In the genomic region with DNA sequence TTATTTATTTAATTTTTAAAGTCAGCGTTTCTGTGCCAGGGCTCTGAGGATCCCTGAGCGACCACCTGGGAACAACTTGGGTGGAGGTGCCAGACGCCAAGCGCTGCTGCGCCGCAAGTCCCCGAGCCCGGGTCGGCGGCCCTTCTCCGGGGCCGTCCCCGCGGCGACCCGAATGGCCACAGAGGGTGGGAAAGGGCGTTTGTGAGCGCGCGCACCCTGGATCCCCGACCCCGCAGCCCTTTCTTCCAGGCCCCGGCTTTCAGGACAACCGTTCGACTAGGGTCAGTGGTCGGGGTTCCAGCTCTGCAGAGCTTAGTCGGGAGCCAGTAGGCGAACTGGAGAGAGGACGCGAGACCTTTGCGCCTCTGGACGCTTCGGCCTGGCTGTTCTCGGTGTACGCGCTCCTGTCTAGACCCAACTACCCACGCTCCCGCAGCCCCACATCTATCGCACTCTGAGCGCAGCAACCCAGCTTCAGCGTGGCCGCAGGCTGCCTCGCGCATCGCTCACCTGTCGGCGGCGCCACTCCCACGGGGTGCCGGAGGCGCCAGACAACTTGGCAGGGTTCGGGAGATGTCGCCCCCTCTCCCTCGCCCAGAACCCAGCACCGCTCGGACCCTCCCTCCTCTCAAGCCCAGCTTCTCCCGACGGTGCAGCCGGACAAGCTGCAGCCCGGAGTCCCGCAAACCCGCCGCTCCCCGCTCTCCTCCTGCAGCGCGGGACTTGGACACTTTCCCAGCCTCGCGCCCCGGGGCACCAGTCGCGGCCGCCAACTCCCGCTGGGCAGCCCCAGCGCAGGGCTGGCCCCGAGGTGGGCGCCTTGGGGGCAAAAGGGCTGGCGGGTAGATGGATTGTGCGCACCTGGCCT, we compare ENCODE assay signal across 8 cellular contexts. TPM values are rescaled to one million over a fixed set of nuclear protein-coding genes. Genes with fewer than 3 reads are reported as not detected.
A peak's percentile ranks its signal among the peaks of the same experiment; 100 is the strongest.
DNase-seq lines count a peak whose midpoint lies in the region; ATAC-seq and TF ChIP-seq lines count a peak whose summit lies in the region.
"Had no signal": no experiment of that assay in that cellular context is flagged by ENCODE, and none has a peak within 500 bp of the region (broad histone marks: within the 10 kb centered on the region; RNA-seq: fewer than 3 reads in every experiment).

No MANE protein-coding gene starts in this region.

- 2% methylated on average over 73 of the region's 78 CpGs for WGBS in smooth muscle cell (ENCODE audit: low lambda C conversion rate)

- peak; percentile 25 for ATAC-seq in HG02759 (IDR thresholded peaks at IDR 0.05; ENCODE audit: unreplicated experiment)
- ATAC-seq in GM19467 (IDR thresholded peaks at IDR 0.05; ENCODE audit: unreplicated experiment), result no peak
- no peak for ATAC-seq in stimulated activated naive B cell treated with anti-CD40 and anti-IgM and Interleukin-4, amounts not matched to agents 10 μg/mL and 1 μg/mL and 100 μg/mL, for 72 hours (replicated peaks)
- ATAC-seq in naive thymus-derived CD8-positive, alpha-beta T cell, result no peak

- H3K4me1 ChIP-seq in iPS-15b (ENCODE audit: control insufficient read depth, insufficient read depth, low read length), result no peaks in the 10 kb centered on the region
- peaks cover 19% of the 10 kb centered on the region for H3K4me1 ChIP-seq in smooth muscle cell (ENCODE audit: low read depth)

- POLR2A ChIA-PET in naive thymus-derived CD8-positive, alpha-beta T cell (lab: Charles Lee), result no interaction called here

- DNase-seq in smooth muscle cell (lab: John Stamatoyannopoulos, UW; ENCODE audit: unreplicated experiment), result no peak
- DNase-seq in stimulated activated naive B cell treated with anti-CD40 and anti-IgM and Interleukin-4, amounts not matched to agents 10 μg/mL and 1 μg/mL and 100 μg/mL, for 72 hours, result no peak
- no peak for DNase-seq in naive thymus-derived CD8-positive, alpha-beta T cell

- H3K4me3 ChIP-seq in WI38 (ENCODE audit: low read depth, low read length) (peak overlapping the region; percentile 82), iPS-15b (ENCODE audit: low read depth, low read length) (peak overlapping the region; percentile 73), smooth muscle cell (peak overlapping the region; percentile 54)

- peaks cover 4 to 13% of the 10 kb centered on the region in 2 donors for H3K4me1 Mint-ChIP-seq in stimulated activated naive B cell treated with anti-CD40 and anti-IgM and Interleukin-4, amounts not matched to agents 10 μg/mL and 1 μg/mL and 100 μg/mL, for 72 hours
- peaks cover 0 to 7% (median 2%) of the 10 kb centered on the region in 4 donors for H3K4me1 Mint-ChIP-seq in naive thymus-derived CD8-positive, alpha-beta T cell

- H3K36me3 Mint-ChIP-seq in stimulated activated naive B cell treated with anti-CD40 and anti-IgM and Interleukin-4, amounts not matched to agents 10 μg/mL and 1 μg/mL and 100 μg/mL, for 72 hours, result peaks cover 2 to 5% of the 10 kb centered on the region in 2 donors
- H3K36me3 Mint-ChIP-seq in naive thymus-derived CD8-positive, alpha-beta T cell, result peaks cover 0 to 4% (median 0%) of the 10 kb centered on the region in 3 donors

- H3K27me3 ChIP-seq in iPS-15b (ENCODE audit: control insufficient read depth, insufficient read depth, low read length) (peaks cover 58% of the 10 kb centered on the region), smooth muscle cell (ENCODE audit: low read depth) (peaks cover 57% of the 10 kb centered on the region)

- no peaks in the 10 kb centered on the region for H3K79me2 ChIP-seq in smooth muscle cell (ENCODE audit: low read depth)

- H3K9me3 ChIP-seq in iPS-15b (ENCODE audit: control insufficient read depth, insufficient read depth, low read length) (no peaks in the 10 kb centered on the region), smooth muscle cell (replicated peaks; ENCODE audit: low read depth) (no peaks in the 10 kb centered on the region)

- H3K36me3 ChIP-seq in iPS-15b (ENCODE audit: control insufficient read depth, insufficient read depth, low read length), result no peaks in the 10 kb centered on the region
- H3K36me3 ChIP-seq in smooth muscle cell (ENCODE audit: low read depth), result no peaks in the 10 kb centered on the region

- TF ChIP-seq CTCF in WI38 (IDR thresholded peaks at IDR 0.05; ENCODE audit: low read depth, low read length) (no peak), smooth muscle cell (IDR thresholded peaks at IDR 0.05; ENCODE audit: borderline replicate concordance, insufficient read depth, poor library complexity, severe bottlenecking) (no peak)

- no peak overlapping the region for H3K27ac ChIP-seq in smooth muscle cell (ENCODE audit: low read depth)

- H3K4me2 ChIP-seq in smooth muscle cell, result peak overlapping the region; percentile 97

- H3K27me3 Mint-ChIP-seq in stimulated activated naive B cell treated with anti-CD40 and anti-IgM and Interleukin-4, amounts not matched to agents 10 μg/mL and 1 μg/mL and 100 μg/mL, for 72 hours, result peaks cover 31 to 58% of the 10 kb centered on the region in 2 donors
- H3K27me3 Mint-ChIP-seq in naive thymus-derived CD8-positive, alpha-beta T cell, result peaks cover 14 to 68% (median 34%) of the 10 kb centered on the region in 5 donors

- H3K9me3 Mint-ChIP-seq in stimulated activated naive B cell treated with anti-CD40 and anti-IgM and Interleukin-4, amounts not matched to agents 10 μg/mL and 1 μg/mL and 100 μg/mL, for 72 hours, result no peaks in the 10 kb centered on the region
- H3K9me3 Mint-ChIP-seq in naive thymus-derived CD8-positive, alpha-beta T cell, result peaks cover 0 to 3% (median 0%) of the 10 kb centered on the region in 9 donors

- no peak overlapping the region for H3K9ac ChIP-seq in iPS-15b (ENCODE audit: low read depth, low read length)
- no peak overlapping the region for H3K9ac ChIP-seq in smooth muscle cell (ENCODE audit: low read depth)

- H3F3A ChIP-seq in smooth muscle cell (ENCODE audit: low read depth), result no peaks in the 10 kb centered on the region

- H4K20me1 ChIP-seq in smooth muscle cell (ENCODE audit: low read depth), result no peaks in the 10 kb centered on the region

- no peak overlapping the region for H3K27ac Mint-ChIP-seq in stimulated activated naive B cell treated with anti-CD40 and anti-IgM and Interleukin-4, amounts not matched to agents 10 μg/mL and 1 μg/mL and 100 μg/mL, for 72 hours
- H3K27ac Mint-ChIP-seq in naive thymus-derived CD8-positive, alpha-beta T cell, result no peak overlapping the region

- H2AFZ ChIP-seq in smooth muscle cell (ENCODE audit: low read depth), result no peak overlapping the region

- H3K4me3 Mint-ChIP-seq in stimulated activated naive B cell treated with anti-CD40 and anti-IgM and Interleukin-4, amounts not matched to agents 10 μg/mL and 1 μg/mL and 100 μg/mL, for 72 hours, result no peak overlapping the region
- H3K4me3 Mint-ChIP-seq in naive thymus-derived CD8-positive, alpha-beta T cell, result no peak overlapping the region

RNA-seq across cellular contexts. Expression of a gene that starts 0.8 kb away (rescaled TPM):
- total RNA-seq in smooth muscle cell, result 2.9 and 5.3 TPM in 2 replicates
- 2.5 and 4.6 TPM in 2 replicates for polyA plus RNA-seq in smooth muscle cell
- total RNA-seq in naive thymus-derived CD8-positive, alpha-beta T cell, result not detected
- polyA plus RNA-seq in naive thymus-derived CD8-positive, alpha-beta T cell, result not detected
- total RNA-seq: T-helper 2 cell treated with Interferon-gamma antibody and Interleukin-4, amounts not matched to agents 100 ng/mL and 5 ng/mL, for 36 hours had no signal
